Comparison of ENCODE assay signal across 8 cellular contexts in genomic region chr2:61018798-61019197, GRCh38. TPM values are rescaled to one million over a fixed set of nuclear protein-coding genes. Genes with fewer than 3 reads are reported as not detected.
DNase-seq lines count a peak whose midpoint lies in the region; ATAC-seq and TF ChIP-seq lines count a peak whose summit lies in the region.

No MANE protein-coding gene starts in this region.

- peak overlapping the region; percentile 6 for H3K4me3 Mint-ChIP-seq in dendritic cell treated with granulocyte-macrophage colony-stimulating factor and Interleukin-4, amounts not matched to agents 40 ng/mL and 50 ng/mL, for 4 days
- peak overlapping the region; percentile 95 to 99 (median 99) for H3K4me3 Mint-ChIP-seq in nephron

- H3K4me1 Mint-ChIP-seq in dendritic cell treated with granulocyte-macrophage colony-stimulating factor and Interleukin-4, amounts not matched to agents 40 ng/mL and 50 ng/mL, for 4 days (ENCODE audit: low read depth): peaks cover 24% of the 10 kb centered on the region
- peaks cover 18% of the 10 kb centered on the region for H3K4me1 Mint-ChIP-seq in nephron

- H3K9me3 Mint-ChIP-seq in dendritic cell treated with granulocyte-macrophage colony-stimulating factor and Interleukin-4, amounts not matched to agents 40 ng/mL and 50 ng/mL, for 4 days: no peaks in the 10 kb centered on the region
- H3K9me3 Mint-ChIP-seq in nephron: peaks cover 17% of the 10 kb centered on the region

- no peaks in the 10 kb centered on the region for H3K9me3 ChIP-seq in BE2C

- H3K4me3 ChIP-seq in BE2C (ENCODE audit: low read depth, low read length) (peak overlapping the region; percentile 94), LNCaP clone FGC (ENCODE audit: low read depth, low read length) (peak overlapping the region; percentile 68)

- H3K36me3 ChIP-seq in BE2C: no peaks in the 10 kb centered on the region

- DNase-seq in BE2C (no peak), LNCaP clone FGC (ENCODE audit: low read depth) (no peak), NCI-H2227 (lab: John Stamatoyannopoulos, UW; ENCODE audit: unreplicated experiment) (no peak), activated gamma-delta T cell treated with Interleukin-2 at 50 U/mL for 16 hours (no peak), NCI-H1417 (lab: John Stamatoyannopoulos, UW) (no peak)

- TF ChIP-seq CTCF in BE2C (IDR thresholded peaks at IDR 0.05; ENCODE audit: low read depth, low read length): no peak
- no peak for TF ChIP-seq CTCF in LNCaP clone FGC (IDR thresholded peaks at IDR 0.05; ENCODE audit: control insufficient read depth, extremely low read depth, insufficient read depth)
- TF ChIP-seq CTCF in nephron (IDR thresholded peaks at IDR 0.05; ENCODE audit: unreplicated experiment in 3 of 3): no peak

- intact Hi-C loops in dendritic cell treated with granulocyte-macrophage colony-stimulating factor and Interleukin-4, amounts not matched to agents 40 ng/mL and 50 ng/mL, for 4 days (cut with micrococcal nuclease): loop anchor here (5.0 kb wide), 1 partner anchor 49 kb away; the partner anchor contains the start of gene SANBR

- H3K27me3 Mint-ChIP-seq in dendritic cell treated with granulocyte-macrophage colony-stimulating factor and Interleukin-4, amounts not matched to agents 40 ng/mL and 50 ng/mL, for 4 days: no peaks in the 10 kb centered on the region
- H3K27me3 Mint-ChIP-seq in nephron (ENCODE audit: low read depth): no peaks in the 10 kb centered on the region

- H3K4me1 ChIP-seq in BE2C: no peaks in the 10 kb centered on the region

- ATAC-seq in GM21528 (IDR thresholded peaks at IDR 0.05; ENCODE audit: low FRiP score, unreplicated experiment): no peak

- H3K36me3 Mint-ChIP-seq in dendritic cell treated with granulocyte-macrophage colony-stimulating factor and Interleukin-4, amounts not matched to agents 40 ng/mL and 50 ng/mL, for 4 days (ENCODE audit: low read depth): peaks cover 41% of the 10 kb centered on the region
- peaks cover 39% of the 10 kb centered on the region for H3K36me3 Mint-ChIP-seq in nephron (ENCODE audit: low read depth)

- no peaks in the 10 kb centered on the region for H3K27me3 ChIP-seq in BE2C

- peak overlapping the region; percentile 92 for H3K27ac Mint-ChIP-seq in dendritic cell treated with granulocyte-macrophage colony-stimulating factor and Interleukin-4, amounts not matched to agents 40 ng/mL and 50 ng/mL, for 4 days
- peak overlapping the region; percentile 99 for H3K27ac Mint-ChIP-seq in nephron

RNA-seq across cellular contexts. Expression of gene PUS10, which starts 0.7 kb away (rescaled TPM):
- 3.8 TPM for polyA plus RNA-seq in BE2C (2012; ENCODE audit: insufficient read depth, insufficient read length, low read depth)

RNA-seq across cellular contexts. Expression of gene PEX13, which starts 1.3 kb away (rescaled TPM):
- polyA plus RNA-seq in BE2C (2012; ENCODE audit: insufficient read depth, insufficient read length, low read depth): 8.6 TPM

RNA-seq across cellular contexts. Expression of gene SANBR, which starts 46.9 kb away (rescaled TPM):
- 1.8 TPM for polyA plus RNA-seq in BE2C (2012; ENCODE audit: insufficient read depth, insufficient read length, low read depth)
